In the genomic region with DNA sequence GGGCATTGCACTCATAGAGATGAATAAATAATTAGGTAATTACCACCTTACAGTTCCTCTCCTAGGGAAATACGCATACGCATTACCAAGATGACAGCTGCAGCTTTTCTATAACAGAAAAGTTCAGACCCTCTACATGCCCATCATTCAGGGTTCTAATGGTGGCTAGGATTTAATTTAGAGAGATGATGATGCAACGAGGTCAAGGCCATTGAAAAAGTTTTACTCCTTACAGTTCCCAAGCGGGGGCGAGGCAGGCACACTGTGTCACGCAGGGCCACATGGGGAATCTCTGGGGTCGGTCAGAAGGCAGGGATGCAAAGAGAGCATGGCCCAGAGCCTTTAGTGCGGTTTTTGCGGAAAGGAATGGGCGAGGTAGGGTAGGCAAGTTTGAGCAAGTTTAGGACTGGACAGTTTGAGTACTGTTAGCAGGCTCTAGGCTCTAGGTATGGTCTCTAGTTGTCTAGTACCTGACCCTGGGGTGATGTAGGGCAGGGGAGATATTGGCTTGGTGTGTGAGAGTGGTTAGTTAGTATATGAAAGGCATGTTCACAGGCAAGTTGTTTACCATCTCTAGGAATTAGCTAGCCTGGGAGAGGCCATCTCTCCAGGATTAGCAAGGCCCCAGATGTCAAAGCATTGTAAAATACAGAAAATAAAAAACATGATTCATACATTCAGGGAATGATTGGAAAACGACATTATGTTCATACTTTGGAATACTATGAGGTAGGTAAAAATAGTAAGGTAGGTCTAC, we compare ENCODE assay signal across 18 cellular contexts. TPM values are rescaled to one million over a fixed set of nuclear protein-coding genes. Genes with fewer than 3 reads are reported as not detected.
DNase-seq lines count a peak whose midpoint lies in the region; ATAC-seq, FAIRE-seq and TF ChIP-seq lines count a peak whose summit lies in the region.
"Had no signal": no experiment of that assay in that cellular context is flagged by ENCODE, and none has a peak within 500 bp of the region (broad histone marks: within the 10 kb centered on the region; RNA-seq: fewer than 3 reads in every experiment).

No MANE protein-coding gene starts in this region.

- no peak overlapping the region for H3K27ac ChIP-seq in H1 (ENCODE audit: low read depth, low read length)
- H3K27ac ChIP-seq in neural progenitor cell = no peak overlapping the region
- H3K27ac ChIP-seq: dorsolateral prefrontal cortex, suprapubic skin had no signal

- 0 out of 2 replicates have a peak overlapping the region, but pooled peaks have one; percentile 46 for H2BK15ac ChIP-seq in H1 (ENCODE audit: low read length)

- H3K4me3 Mint-ChIP-seq in neural progenitor cell = peak overlapping the region; percentile 17
- no peak overlapping the region for H3K4me3 Mint-ChIP-seq in activated CD4-positive, alpha-beta T cell treated with anti-CD3 and anti-CD28 coated beads, Interleukin-2, amount 10 ng/mL, durations not matched to agents 24 days and 14 days
- H3K4me3 Mint-ChIP-seq: activated CD8-positive, alpha-beta memory T cell treated with anti-CD3 and anti-CD28 coated beads, Interleukin-2, amount 10 ng/mL, durations not matched to agents 7 days and 5 days; CD14-positive monocyte; naive thymus-derived CD4-positive, alpha-beta T cell had no signal

- TF ChIP-seq CTCF in H1 (IDR thresholded peaks at IDR 0.05; ENCODE audit: control extremely low read depth in 1 of 3, insufficient read depth in 1 of 3, low read depth in 1 of 3, low read length in 3 of 3) (no peak), neural progenitor cell (IDR thresholded peaks at IDR 0.05) (no peak)

- H3K23ac ChIP-seq in H1 (ENCODE audit: insufficient read length) = no peak overlapping the region

- H2BK5ac ChIP-seq in H1 (ENCODE audit: low read depth, low read length) = peak overlapping the region; percentile 75; the same call in 1 of the 2 replicates

- no peak overlapping the region for H3K14ac ChIP-seq in H1 (ENCODE audit: insufficient read length)

- H3K4me1 ChIP-seq in H1 (replicated peaks in 1 of 4; ENCODE audit: control insufficient read depth in 3 of 4, insufficient read depth in 4 of 4, low read length in 3 of 4) (peaks cover 0 to 9% (median 5%) of the 10 kb centered on the region in 4 experiments; a peak in 3 of 7 replicates), neural progenitor cell (peaks cover 31% of the 10 kb centered on the region)

- H2BK12ac ChIP-seq in H1 (ENCODE audit: low read depth, low read length) = peak overlapping the region; percentile 84; the same call in 1 of the 2 replicates

- peaks cover 51% of the 10 kb centered on the region for H3K4me1 Mint-ChIP-seq in neural progenitor cell
- H3K4me1 Mint-ChIP-seq in activated CD4-positive, alpha-beta T cell treated with anti-CD3 and anti-CD28 coated beads, Interleukin-2, amount 10 ng/mL, durations not matched to agents 24 days and 14 days = peaks cover 49% of the 10 kb centered on the region

- H3F3A ChIP-seq in neural progenitor cell (ENCODE audit: low read depth) = peaks cover 23% of the 10 kb centered on the region

- H3K4me2 ChIP-seq in H1 (ENCODE audit: insufficient read depth in 1 of 2, low read depth in 2 of 2, low read length in 2 of 2) (no peak overlapping the region), neural progenitor cell (no peak overlapping the region)

- H3K27me3 ChIP-seq in H1 (replicated peaks in 1 of 4; ENCODE audit: control insufficient read depth in 3 of 4, extremely low read depth in 1 of 4, insufficient read depth in 3 of 4, low read length in 3 of 4) = no peaks in the 10 kb centered on the region
- H3K27me3 ChIP-seq in neural progenitor cell = no peaks in the 10 kb centered on the region
- H3K27me3 ChIP-seq: dorsolateral prefrontal cortex, suprapubic skin had no signal

- H2AFZ ChIP-seq in H1 (ENCODE audit: low read length) (0 out of 2 replicates have a peak overlapping the region, but pooled peaks have one; percentile 17), neural progenitor cell (replicated peaks) (no peak overlapping the region)

- H3K36me3 ChIP-seq in H1 (ENCODE audit: control insufficient read depth in 2 of 4, insufficient read depth in 4 of 4, low read length in 3 of 4) (no peaks in the 10 kb centered on the region), neural progenitor cell (no peaks in the 10 kb centered on the region)
- H3K36me3 ChIP-seq: suprapubic skin had no signal

- no peak for ATAC-seq in HG03039 (IDR thresholded peaks at IDR 0.05; ENCODE audit: unreplicated experiment)
- ATAC-seq: activated CD8-positive, alpha-beta memory T cell treated with anti-CD3 and anti-CD28 coated beads, Interleukin-2, amount 10 ng/mL, durations not matched to agents 7 days and 5 days; left colon; naive thymus-derived CD4-positive, alpha-beta T cell had no signal

- no peak for TF ChIP-seq EP300 in H1 (IDR thresholded peaks at IDR 0.05; ENCODE audit: borderline replicate concordance in 1 of 2, low read depth in 2 of 2, low read length in 2 of 2)

- DNase-seq in EH (ENCODE audit: low read depth) (peak; percentile 47), NCI-H82 (lab: John Stamatoyannopoulos, UW) (peak; percentile 69), H1 (ENCODE audit: low read depth in 1 of 2, low spot score in 2 of 2) (no peak), neural progenitor cell (ENCODE audit: low spot score) (no peak), activated T-cell treated with anti-CD3 and anti-CD28 coated beads for 4 hours (no peak)
- DNase-seq in activated CD4-positive, alpha-beta T cell treated with anti-CD3 and anti-CD28 coated beads, Interleukin-2, amount 10 ng/mL, durations not matched to agents 24 days and 14 days = no peak
- DNase-seq: activated CD8-positive, alpha-beta memory T cell treated with anti-CD3 and anti-CD28 coated beads, Interleukin-2, amount 10 ng/mL, durations not matched to agents 7 days and 5 days; dorsolateral prefrontal cortex; EL; HCEC 1CT; left colon; MV-4-11; naive thymus-derived CD4-positive, alpha-beta T cell; NCI-H2107 had no signal

- no peaks in the 10 kb centered on the region for H3K9me3 Mint-ChIP-seq in neural progenitor cell
- H3K9me3 Mint-ChIP-seq in activated CD4-positive, alpha-beta T cell treated with anti-CD3 and anti-CD28 coated beads, Interleukin-2, amount 10 ng/mL, durations not matched to agents 24 days and 14 days = no peaks in the 10 kb centered on the region
- H3K9me3 Mint-ChIP-seq: CD14-positive monocyte; naive thymus-derived CD4-positive, alpha-beta T cell had no signal

- no peaks in the 10 kb centered on the region for H3K79me2 ChIP-seq in H1 (ENCODE audit: control insufficient read depth in 1 of 2, insufficient read depth in 2 of 2, low read length in 2 of 2)
- H3K79me2 ChIP-seq in neural progenitor cell (ENCODE audit: low read depth) = no peaks in the 10 kb centered on the region

- TF ChIP-seq POLR2A in H1 (IDR thresholded peaks at IDR 0.05; ENCODE audit: control extremely low read depth in 1 of 2, low read depth in 2 of 2, low read length in 2 of 2) = no peak

- intact Hi-C loops in activated CD4-positive, alpha-beta T cell treated with anti-CD3 and anti-CD28 coated beads, Interleukin-2, amount 10 ng/mL, durations not matched to agents 24 days and 14 days (cut with micrococcal nuclease) = no loop called here

- no peak overlapping the region; the same call in 1 of the 2 replicates for H3K18ac ChIP-seq in H1 (ENCODE audit: extremely low read depth, low read length)

- CTCF ChIA-PET in H1 (lab: Charles Lee; ENCODE audit: partially characterized antibody) = interaction anchor here (0.8 to 2.8 kb wide), 3 partner anchors 9 to 46 kb away, joined by 3 to 13 read pairs (median 5); no protein-coding TSS in a partner anchor

- H3K9ac ChIP-seq in H1 (replicated peaks in 1 of 4; ENCODE audit: extremely low read depth in 1 of 4, low read depth in 3 of 4, low read length in 3 of 4) = no peak overlapping the region
- no peak overlapping the region for H3K9ac ChIP-seq in neural progenitor cell

- H4K5ac ChIP-seq in H1 (ENCODE audit: insufficient read length, low read depth, low read length) = no peak overlapping the region

- H3K4ac ChIP-seq in H1 (replicated peaks; ENCODE audit: insufficient read length, low read depth, low read length) = peak overlapping the region; percentile 38

- H3K79me1 ChIP-seq in H1 (ENCODE audit: low read depth, low read length) = no peaks in the 10 kb centered on the region

- no peak for TF ChIP-seq RAD21 in H1 (IDR thresholded peaks at IDR 0.05 in 1 of 2, conservative IDR thresholded peaks at IDR 0.05 in 1 of 2; ENCODE audit: low read depth in 2 of 2, low read length in 2 of 2)

- peak overlapping the region; percentile 92 for H3K27ac Mint-ChIP-seq in neural progenitor cell
- no peak overlapping the region for H3K27ac Mint-ChIP-seq in activated CD4-positive, alpha-beta T cell treated with anti-CD3 and anti-CD28 coated beads, Interleukin-2, amount 10 ng/mL, durations not matched to agents 24 days and 14 days
- H3K27ac Mint-ChIP-seq: activated CD8-positive, alpha-beta memory T cell treated with anti-CD3 and anti-CD28 coated beads, Interleukin-2, amount 10 ng/mL, durations not matched to agents 7 days and 5 days had no signal

- POLR2A ChIA-PET in H1 (lab: Charles Lee; ENCODE audit: partially characterized antibody) = interaction anchor here (0.7 to 3.4 kb wide), 4 partner anchors 9 to 30 kb away, joined by 3 to 12 read pairs (median 7); no protein-coding TSS in a partner anchor

- H2BK20ac ChIP-seq in H1 (ENCODE audit: low read length) = peak overlapping the region; percentile 97; the same call in 1 of the 2 replicates

- H2AK5ac ChIP-seq in H1 (ENCODE audit: low read depth, low read length) = peak overlapping the region; percentile 65; the same call in 1 of the 2 replicates

- H4K8ac ChIP-seq in H1 (ENCODE audit: extremely low read depth, insufficient read depth, low read length) = no peak overlapping the region; the same call in 1 of the 2 replicates

- peaks cover 17% of the 10 kb centered on the region for H3K27me3 Mint-ChIP-seq in neural progenitor cell (ENCODE audit: insufficient read depth, low read depth)
- no peaks in the 10 kb centered on the region for H3K27me3 Mint-ChIP-seq in activated CD4-positive, alpha-beta T cell treated with anti-CD3 and anti-CD28 coated beads, Interleukin-2, amount 10 ng/mL, durations not matched to agents 24 days and 14 days
- H3K27me3 Mint-ChIP-seq: naive thymus-derived CD4-positive, alpha-beta T cell had no signal

- peak overlapping the region; percentile 56 for H2BK120ac ChIP-seq in H1 (replicated peaks; ENCODE audit: low read depth, low read length)

- no peak overlapping the region for H3K56ac ChIP-seq in H1 (replicated peaks; ENCODE audit: insufficient read length, low read depth, low read length)

- H3K9me3 ChIP-seq in H1 (ENCODE audit: insufficient read depth in 2 of 2, low read depth in 1 of 2, low read length in 1 of 2) (no peaks in the 10 kb centered on the region), neural progenitor cell (ENCODE audit: low read depth) (no peaks in the 10 kb centered on the region)
- H3K9me3 ChIP-seq: suprapubic skin had no signal

- no peaks in the 10 kb centered on the region; the same call in 1 of the 2 replicates for H3K23me2 ChIP-seq in H1 (ENCODE audit: low read depth, low read length)

- no peaks in the 10 kb centered on the region for H4K20me1 ChIP-seq in H1 (replicated peaks in 1 of 2; ENCODE audit: control insufficient read depth in 1 of 2, insufficient read depth in 2 of 2, low read length in 2 of 2)
- H4K20me1 ChIP-seq in neural progenitor cell (ENCODE audit: low read depth) = no peaks in the 10 kb centered on the region

- peak overlapping the region; percentile 62 for H4K91ac ChIP-seq in H1 (replicated peaks; ENCODE audit: insufficient read length, low read length)

- H3K36me3 Mint-ChIP-seq in neural progenitor cell = no peaks in the 10 kb centered on the region
- no peaks in the 10 kb centered on the region for H3K36me3 Mint-ChIP-seq in activated CD4-positive, alpha-beta T cell treated with anti-CD3 and anti-CD28 coated beads, Interleukin-2, amount 10 ng/mL, durations not matched to agents 24 days and 14 days (ENCODE audit: low read depth)
- H3K36me3 Mint-ChIP-seq: activated CD8-positive, alpha-beta memory T cell treated with anti-CD3 and anti-CD28 coated beads, Interleukin-2, amount 10 ng/mL, durations not matched to agents 7 days and 5 days; CD14-positive monocyte; naive thymus-derived CD4-positive, alpha-beta T cell had no signal

- WGBS in H1 (ENCODE audit: extremely low coverage in 1 of 2, insufficient coverage in 1 of 2, insufficient read length in 1 of 2, insufficient replicate concordance in 2 of 2, low coverage in 1 of 2, low lambda C conversion rate in 2 of 2, missing lambda C conversion rate in 1 of 2), 2 experiments = 83% methylated on average over 11 of the region's 11 CpGs; no CpG with 5 or more reads in 1 of the 2 experiments

- H3K4me3 ChIP-seq in H1 (ENCODE audit: extremely low read depth in 1 of 4, insufficient read depth in 2 of 4, low read depth in 3 of 4, low read length in 4 of 4) (no peak overlapping the region), neural progenitor cell (no peak overlapping the region)
- H3K4me3 ChIP-seq: dorsolateral prefrontal cortex, suprapubic skin had no signal

- FAIRE-seq in H1 (lab: Jason Lieb, UNC) = no peak
- FAIRE-seq: RCC 7860 had no signal

RNA-seq across cellular contexts. Expression of a gene that starts 29.6 kb away (rescaled TPM):
- 240 and 252 TPM in 2 replicates for total RNA-seq in H1 (2021; fragmentation: NEBNext Ultra II Directional; extraction: Animal tissue kit (Norgen Biotek cat#: 25700))
- polyA plus RNA-seq in H1 (2011; rRNA removed) = 304 and 490 TPM in 2 replicates
- polyA plus RNA-seq in H1 (2011; cell fraction: cytosol; rRNA removed) = 310 TPM
- polyA plus RNA-seq in H1 (2011; cell fraction: nucleus; rRNA removed) = 192 TPM
- polyA plus RNA-seq in H1 (2012, experiment 1 of 2) = 135 to 194 TPM (median 157 TPM) in 4 replicates
- polyA plus RNA-seq in H1 (2012, experiment 2 of 2) = 300 TPM
- 260 TPM for polyA plus RNA-seq in H1 (2013, experiment 1 of 2)
- polyA plus RNA-seq in H1 (2013, experiment 2 of 2) = 250 TPM
- polyA minus RNA-seq in H1 (2011; rRNA and poly(A)+ RNA removed) = 30.4 and 61.8 TPM in 2 replicates
- 97.4 TPM for polyA minus RNA-seq in H1 (2011; cell fraction: cytosol; rRNA and poly(A)+ RNA removed)
- 104 TPM for polyA minus RNA-seq in H1 (2011; cell fraction: nucleus; rRNA and poly(A)+ RNA removed)
- total RNA-seq in neural progenitor cell (ENCODE audit: low replicate concordance) = 99.9 and 235 TPM in 2 replicates
- 21.2 and 23.5 TPM in 2 replicates for total RNA-seq in activated CD4-positive, alpha-beta T cell treated with anti-CD3 and anti-CD28 coated beads, Interleukin-2, amount 10 ng/mL, durations not matched to agents 24 days and 14 days

RNA-seq across cellular contexts. Expression of a gene that starts 57.9 kb away (rescaled TPM):
- 6.1 and 7.0 TPM in 2 replicates for total RNA-seq in H1 (2021; fragmentation: NEBNext Ultra II Directional; extraction: Animal tissue kit (Norgen Biotek cat#: 25700))
- polyA plus RNA-seq in H1 (2011; rRNA removed) = 1.8 and 2.3 TPM in 2 replicates
- 1.8 TPM for polyA plus RNA-seq in H1 (2011; cell fraction: cytosol; rRNA removed)
- polyA plus RNA-seq in H1 (2011; cell fraction: nucleus; rRNA removed) = 2.4 TPM
- polyA plus RNA-seq in H1 (2012, experiment 1 of 2) = 3.9 to 5.3 TPM (median 4.1 TPM) in 4 replicates
- polyA plus RNA-seq in H1 (2012, experiment 2 of 2) = 3.4 TPM
- polyA plus RNA-seq in H1 (2013, experiment 1 of 2) = 3.1 TPM
- 2.9 TPM for polyA plus RNA-seq in H1 (2013, experiment 2 of 2)
- polyA minus RNA-seq in H1 (2011; rRNA and poly(A)+ RNA removed) = 3.2 and 4.8 TPM in 2 replicates
- polyA minus RNA-seq in H1 (2011; cell fraction: cytosol; rRNA and poly(A)+ RNA removed) = 2.7 TPM
- 3.8 TPM for polyA minus RNA-seq in H1 (2011; cell fraction: nucleus; rRNA and poly(A)+ RNA removed)
- total RNA-seq in neural progenitor cell (ENCODE audit: low replicate concordance) = 3.4 and 7.0 TPM in 2 replicates
- total RNA-seq in activated CD4-positive, alpha-beta T cell treated with anti-CD3 and anti-CD28 coated beads, Interleukin-2, amount 10 ng/mL, durations not matched to agents 24 days and 14 days = 30.4 and 33.7 TPM in 2 replicates
- polyA plus RNA-seq: naive thymus-derived CD4-positive, alpha-beta T cell had no signal

Comparison
In these comparisons a context has a peak if more than half of its experiments do, and no peak if none do; other contexts are left out.
1. DNase-seq: peak in EH (single experiment) and NCI-H82 (single experiment); none in H1 (0 of 2), neural progenitor cell (single experiment), activated CD4-positive, alpha-beta T cell treated with anti-CD3 and anti-CD28 coated beads, Interleukin-2, amount 10 ng/mL, durations not matched to agents 24 days and 14 days (single experiment) and activated T-cell treated with anti-CD3 and anti-CD28 coated beads for 4 hours (single experiment).